Comparison of ENCODE assay signal across 14 cellular contexts in the genomic region with DNA sequence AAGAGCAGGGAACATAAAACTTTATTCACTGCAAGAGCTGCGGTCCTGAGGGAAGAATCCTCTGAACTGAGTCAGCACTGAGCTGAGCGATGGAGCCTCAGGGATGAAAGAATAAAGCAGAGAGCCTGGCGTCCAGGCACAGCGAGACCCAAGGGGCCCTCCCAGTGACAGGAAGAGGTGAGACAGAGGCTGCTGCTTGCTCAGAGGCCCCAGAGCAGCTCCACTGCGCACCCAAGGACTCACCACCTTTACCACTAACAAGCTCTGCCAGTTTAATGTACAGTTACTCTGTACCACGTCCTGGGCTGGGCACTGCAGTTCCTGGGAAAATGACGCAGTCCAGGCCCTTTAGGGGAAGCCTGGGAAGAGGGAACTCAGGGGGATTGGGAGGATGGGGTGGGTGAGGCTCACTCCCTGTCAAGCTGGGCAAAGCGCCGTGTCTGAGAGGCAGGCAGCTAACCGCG. TPM values are rescaled to one million over a fixed set of nuclear protein-coding genes. Genes with fewer than 3 reads are reported as not detected.
A peak's percentile ranks its signal among the peaks of the same experiment; 100 is the strongest.
DNase-seq lines count a peak whose midpoint lies in the region; ATAC-seq and TF ChIP-seq lines count a peak whose summit lies in the region.
"Had no signal": no experiment of that assay in that cellular context is flagged by ENCODE, and none has a peak within 500 bp of the region (broad histone marks: within the 10 kb centered on the region; RNA-seq: fewer than 3 reads in every experiment).

No MANE protein-coding gene starts in this region.

- H3K4ac ChIP-seq in mesenchymal stem cell (ENCODE audit: low read depth in 1 of 2, low read length in 2 of 2): peak overlapping the region in 1 of 2 experiments; percentile 42

- H2BK12ac ChIP-seq in mesenchymal stem cell (ENCODE audit: low read length in 2 of 2): peak overlapping the region; percentile 46 to 80

- no peak overlapping the region for H2AFZ ChIP-seq in mesenchymal stem cell (ENCODE audit: low read depth, low read length)

- peak overlapping the region; percentile 58 to 67 for H3K18ac ChIP-seq in mesenchymal stem cell (ENCODE audit: low read depth in 1 of 2, low read length in 2 of 2)

- peak overlapping the region; percentile 85 for H2BK5ac ChIP-seq in mesenchymal stem cell (ENCODE audit: low read depth, low read length, poor library complexity, severe bottlenecking)

- 42% methylated on average over 10 of the region's 11 CpGs for WGBS in mesenchymal stem cell

- DNase-seq in AG10803 (ENCODE audit: low read depth) (peak; percentile 69), LHCN-M2 (ENCODE audit: low read depth) (peak; percentile 71), cardiac fibroblast (ENCODE audit: low read depth in 2 of 2) (peak; percentile 30 to 62), mesenchymal stem cell (peak; percentile 68), OCI-M2 (lab: John Stamatoyannopoulos, UW; ENCODE audit: unreplicated experiment) (no peak), left ventricle myocardium superior (no peak), NCI-H1436 treated with DMSO at 0.1 percent for 48 hours (lab: John Stamatoyannopoulos, UW) (no peak)
- DNase-seq: activated CD4-positive, CD25-positive, alpha-beta regulatory T cell treated with anti-CD3 and anti-CD28 coated beads, Interleukin-2, amount 50 U/mL, for 72 hours; GF-D8; NCI-H1417 had no signal

- peak overlapping the region in 1 of 2 experiments; percentile 4 for H3K14ac ChIP-seq in mesenchymal stem cell (ENCODE audit: low read length in 2 of 2)

- peak overlapping the region; percentile 48 for H3K4me2 ChIP-seq in mesenchymal stem cell (ENCODE audit: low read length, poor library complexity, severe bottlenecking)

- peak overlapping the region; percentile 67 for H2BK120ac ChIP-seq in mesenchymal stem cell (ENCODE audit: low read depth, low read length)

- H3K79me1 ChIP-seq in mesenchymal stem cell (replicated peaks; ENCODE audit: low read length, poor library complexity, severe bottlenecking): peaks cover 4% of the 10 kb centered on the region

- no peaks in the 10 kb centered on the region for H3K9me3 ChIP-seq in mesenchymal stem cell (ENCODE audit: control insufficient read depth, low read length)
- H3K9me3 ChIP-seq: BLaER1, uterus had no signal

- H3K4me1 ChIP-seq in mesenchymal stem cell (ENCODE audit: control insufficient read depth, insufficient read depth, low read depth, low read length): peaks cover 49% of the 10 kb centered on the region

- no peak for ATAC-seq in left ventricle myocardium superior
- no peak for ATAC-seq in GM21526 (IDR thresholded peaks at IDR 0.05; ENCODE audit: low FRiP score, unreplicated experiment)

- peaks cover 0 to under 1% of the 10 kb centered on the region in 2 experiments for H3K36me3 ChIP-seq in mesenchymal stem cell (ENCODE audit: control insufficient read depth in 1 of 2, insufficient read depth in 2 of 2, low read depth in 1 of 2, low read length in 2 of 2)
- H3K36me3 ChIP-seq: BLaER1, uterus had no signal

- peak overlapping the region; percentile 96 for H3K27ac ChIP-seq in mesenchymal stem cell (ENCODE audit: low read length, poor library complexity, severe bottlenecking)
- H3K27ac ChIP-seq: BLaER1, uterus had no signal

- H3K4me3 ChIP-seq in AG10803 (ENCODE audit: low read length): no peak overlapping the region
- no peak overlapping the region for H3K4me3 ChIP-seq in cardiac fibroblast (replicated peaks in 1 of 2; ENCODE audit: low read depth in 2 of 2, low read length in 2 of 2)
- peak overlapping the region in 1 of 2 experiments; percentile 29 for H3K4me3 ChIP-seq in mesenchymal stem cell (ENCODE audit: insufficient read depth in 1 of 2, low read depth in 1 of 2, low read length in 2 of 2)
- H3K4me3 ChIP-seq: BLaER1, uterus had no signal

- no peak overlapping the region for H2BK15ac ChIP-seq in mesenchymal stem cell (ENCODE audit: low read depth, poor library complexity, severe bottlenecking)

- intact Hi-C loops in left ventricle myocardium superior (cut with micrococcal nuclease): loop anchor here (10.0 kb wide), 1 partner anchor 185 kb away; no protein-coding TSS in a partner anchor

- TF ChIP-seq CTCF in AG10803 (conservative IDR thresholded peaks at IDR 0.05; ENCODE audit: low read length) (no peak), cardiac fibroblast (IDR thresholded peaks at IDR 0.05; ENCODE audit: low read depth, low read length) (no peak)

- H3K23ac ChIP-seq in mesenchymal stem cell (ENCODE audit: low read length in 2 of 2): no peak overlapping the region

- peaks cover 0 to 30% of the 10 kb centered on the region in 2 experiments for H3K27me3 ChIP-seq in mesenchymal stem cell (ENCODE audit: control insufficient read depth in 1 of 2, insufficient read depth in 1 of 2, low read length in 2 of 2)
- H3K27me3 ChIP-seq: uterus had no signal

- H2AK5ac ChIP-seq in mesenchymal stem cell (ENCODE audit: low read length, severe bottlenecking): no peak overlapping the region

- peak overlapping the region; percentile 90 for H4K8ac ChIP-seq in mesenchymal stem cell (ENCODE audit: low read length)

- peak overlapping the region; percentile 23 for H3K9ac ChIP-seq in mesenchymal stem cell (ENCODE audit: low read length)
- H3K9ac ChIP-seq: BLaER1 had no signal

- peak overlapping the region; percentile 81 for H4K91ac ChIP-seq in mesenchymal stem cell (ENCODE audit: low read length)

RNA-seq across cellular contexts. Expression of gene GFAP, which starts 5.6 kb away (rescaled TPM):
- total RNA-seq in LHCN-M2 (2014; rRNA removed) (0.29 TPM in 1 of 2 replicates, not detected in the other), left ventricle myocardium superior (4.2 TPM)
- 0.04 TPM for polyA plus RNA-seq in LHCN-M2 (2012)
- polyA plus RNA-seq in mesenchymal stem cell (2013, experiment 1 of 2): 0.68 TPM
- polyA plus RNA-seq in mesenchymal stem cell (2013, experiment 2 of 2): 0.49 TPM
- total RNA-seq: neural crest cell had no signal

RNA-seq across cellular contexts. Expression of gene EFTUD2, which starts 10.5 kb away (rescaled TPM):
- 106 and 107 TPM in 2 replicates for total RNA-seq in LHCN-M2 (2014; rRNA removed)
- polyA plus RNA-seq in LHCN-M2 (2012): 112 TPM
- polyA plus RNA-seq in mesenchymal stem cell (2013, experiment 1 of 2): 49.3 TPM
- 53.4 TPM for polyA plus RNA-seq in mesenchymal stem cell (2013, experiment 2 of 2)
- 54.4 TPM for total RNA-seq in left ventricle myocardium superior

RNA-seq across cellular contexts. Expression of gene KIF18B, which starts 37.9 kb away (rescaled TPM):
- 12.1 and 14.7 TPM in 2 replicates for total RNA-seq in LHCN-M2 (2014; rRNA removed)
- 7.4 TPM for polyA plus RNA-seq in LHCN-M2 (2012)
- 1.9 TPM for polyA plus RNA-seq in mesenchymal stem cell (2013, experiment 1 of 2)
- polyA plus RNA-seq in mesenchymal stem cell (2013, experiment 2 of 2): 1.6 TPM
- 3.2 TPM for total RNA-seq in left ventricle myocardium superior

RNA-seq across cellular contexts. Expression of gene C1QL1, which starts 58.4 kb away (rescaled TPM):
- 2.5 and 2.8 TPM in 2 replicates for total RNA-seq in LHCN-M2 (2014; rRNA removed)
- polyA plus RNA-seq in LHCN-M2 (2012): 4.4 TPM
- 9.0 TPM for polyA plus RNA-seq in mesenchymal stem cell (2013, experiment 1 of 2)
- 9.5 TPM for polyA plus RNA-seq in mesenchymal stem cell (2013, experiment 2 of 2)
- 15.2 TPM for total RNA-seq in left ventricle myocardium superior

Comparison
In these comparisons a context has a peak if more than half of its experiments do, and no peak if none do; other contexts are left out.
1. DNase-seq: peak in AG10803 (single experiment), LHCN-M2 (single experiment), cardiac fibroblast (2 of 2) and mesenchymal stem cell (single experiment); none in OCI-M2 (single experiment), left ventricle myocardium superior (single experiment) and NCI-H1436 treated with DMSO at 0.1 percent for 48 hours (single experiment).